In genomic region chr5:11903614-11904269, GRCh38 we compare ENCODE assay signal across 9 cellular contexts. TPM values are rescaled to one million over a fixed set of nuclear protein-coding genes. Genes with fewer than 3 reads are reported as not detected.
DNase-seq lines count a peak whose midpoint lies in the region; ATAC-seq and TF ChIP-seq lines count a peak whose summit lies in the region.
"Had no signal": no experiment of that assay in that cellular context is flagged by ENCODE, and none has a peak within 500 bp of the region (broad histone marks: within the 10 kb centered on the region; RNA-seq: fewer than 3 reads in every experiment).

No MANE protein-coding gene starts in this region.

- H3K9me2 ChIP-seq in DOHH2 (replicated peaks; ENCODE audit: control insufficient read depth, low read length) = no peaks in the 10 kb centered on the region

- H3K27me3 Mint-ChIP-seq in T-helper 17 cell = peaks cover 25% of the 10 kb centered on the region

- no peaks in the 10 kb centered on the region for H3F3A ChIP-seq in DOHH2 (ENCODE audit: control insufficient read depth, insufficient read depth)

- intact Hi-C loops in left ventricle myocardium inferior (cut with micrococcal nuclease) = no loop called here

- H3K79me2 ChIP-seq in DOHH2 (ENCODE audit: control insufficient read depth, low read length) = peaks cover 8% of the 10 kb centered on the region; the same call in 1 of the 2 replicates

- DNase-seq in T-helper 17 cell = no peak
- no peak for DNase-seq in left ventricle myocardium inferior
- no peak for DNase-seq in skeletal muscle cell (ENCODE audit: low read depth)
- DNase-seq in activated CD4-positive, CD25-positive, alpha-beta regulatory T cell treated with anti-CD3 and anti-CD28 coated beads, Interleukin-2, amount 50 U/mL, for 72 hours = no peak
- no peak for DNase-seq in NCI-H774 (lab: John Stamatoyannopoulos, UW)

- no peaks in the 10 kb centered on the region for H4K20me1 ChIP-seq in DOHH2 (ENCODE audit: control insufficient read depth, insufficient read depth, low read depth, low read length)

- no peaks in the 10 kb centered on the region for H3K4me1 Mint-ChIP-seq in T-helper 17 cell
- H3K4me1 Mint-ChIP-seq: central memory CD8-positive, alpha-beta T cell had no signal

- H3K27ac Mint-ChIP-seq in T-helper 17 cell = no peak overlapping the region

- H3K36me3 Mint-ChIP-seq in T-helper 17 cell (ENCODE audit: low read depth) = peaks cover 6% of the 10 kb centered on the region

- H3K9me3 ChIP-seq in DOHH2 (ENCODE audit: control insufficient read depth, insufficient read depth, low read length) = no peaks in the 10 kb centered on the region
- no peaks in the 10 kb centered on the region for H3K9me3 ChIP-seq in T-helper 17 cell (ENCODE audit: control insufficient read depth, low read length, poor library complexity, severe bottlenecking)
- no peaks in the 10 kb centered on the region for H3K9me3 ChIP-seq in left ventricle myocardium inferior (replicated peaks)

- ATAC-seq in HG02623 (IDR thresholded peaks at IDR 0.05; ENCODE audit: unreplicated experiment) (peak; percentile 47), T-helper 17 cell (no peak), HG03196 (IDR thresholded peaks at IDR 0.05; ENCODE audit: unreplicated experiment) (no peak)

- H3K27ac ChIP-seq in DOHH2 (ENCODE audit: low read depth, low read length) (peak overlapping the region; percentile 27; the same call in 1 of the 2 replicates), left ventricle myocardium inferior (replicated peaks) (no peak overlapping the region)

- H3K4me1 ChIP-seq in DOHH2 (ENCODE audit: control insufficient read depth, low read length) = peaks cover 9% of the 10 kb centered on the region; the same call in 1 of the 2 replicates
- peaks cover 8% of the 10 kb centered on the region for H3K4me1 ChIP-seq in left ventricle myocardium inferior

- H3K4me3 ChIP-seq in DOHH2 (ENCODE audit: low read length) (peak overlapping the region; percentile 74), left ventricle myocardium inferior (peak overlapping the region; percentile 59), skeletal muscle cell (ENCODE audit: low read depth, low read length) (peak overlapping the region; percentile 32)

- peak overlapping the region; percentile 54 for H3K4me2 ChIP-seq in DOHH2 (ENCODE audit: low read length)

- TF ChIP-seq CTCF in DOHH2 (IDR thresholded peaks at IDR 0.05; ENCODE audit: low read depth, low read length, poor library complexity, severe bottlenecking) (no peak), left ventricle myocardium inferior (IDR thresholded peaks at IDR 0.05; ENCODE audit: borderline replicate concordance) (no peak)

- H3K27me3 ChIP-seq in DOHH2 (ENCODE audit: control insufficient read depth, low read length) (no peaks in the 10 kb centered on the region), left ventricle myocardium inferior (ENCODE audit: low read depth) (peaks cover 87% of the 10 kb centered on the region)

- H3K4me3 Mint-ChIP-seq in T-helper 17 cell = peak overlapping the region; percentile 70
- H3K4me3 Mint-ChIP-seq: central memory CD8-positive, alpha-beta T cell had no signal

- H3K36me3 ChIP-seq in DOHH2 (ENCODE audit: control insufficient read depth, low read length) = no peaks in the 10 kb centered on the region
- H3K36me3 ChIP-seq in left ventricle myocardium inferior = no peaks in the 10 kb centered on the region

RNA-seq across cellular contexts. Expression of gene CTNND2, which starts 0.5 kb away (rescaled TPM):
- 1 to 10 TPM in 1 of 2 donors, under 1 TPM in 1; 0.94 to 1.6 TPM for total RNA-seq in T-helper 17 cell
- total RNA-seq in left ventricle myocardium inferior = 18.4 TPM
